In genomic region chr16:3215601-3216262, GRCh38 we compare ENCODE assay signal across 16 cellular contexts. TPM values are rescaled to one million over a fixed set of nuclear protein-coding genes. Genes with fewer than 3 reads are reported as not detected.
DNase-seq lines count a peak whose midpoint lies in the region; ATAC-seq, FAIRE-seq and TF ChIP-seq lines count a peak whose summit lies in the region.
"Had no signal": no experiment of that assay in that cellular context is flagged by ENCODE, and none has a peak within 500 bp of the region (broad histone marks: within the 10 kb centered on the region; RNA-seq: fewer than 3 reads in every experiment).

No MANE protein-coding gene starts in this region.

- H3F3A ChIP-seq in DOHH2 (ENCODE audit: control insufficient read depth, insufficient read depth), result no peaks in the 10 kb centered on the region

- peak overlapping the region; percentile 99 for H3K27ac Mint-ChIP-seq in activated CD4-positive, alpha-beta memory T cell treated with anti-CD3 and anti-CD28 coated beads for 36 hours
- H3K27ac Mint-ChIP-seq in endothelial cell (ENCODE audit: unreplicated experiment) (no peak overlapping the region), nephron progenitor cell (no peak overlapping the region)

- no peaks in the 10 kb centered on the region for H3K36me3 ChIP-seq in DOHH2 (ENCODE audit: control insufficient read depth, low read length)
- H3K36me3 ChIP-seq: adrenal gland had no signal

- CTCF ChIA-PET in A549 (lab: Yijun Ruan, JAX), result no interaction called here
- CTCF ChIA-PET in activated CD4-positive, alpha-beta memory T cell treated with anti-CD3 and anti-CD28 coated beads for 36 hours (lab: Charles Lee), result interaction anchor here (1.2 kb wide), 1 partner anchor 27 kb away, joined by 3 read pairs; no protein-coding TSS in a partner anchor

- H3K4me2 ChIP-seq in A549 (no peak overlapping the region), DOHH2 (ENCODE audit: low read length) (peak overlapping the region; percentile 37)

- ATAC-seq in A549 (peak; percentile 19 to 59; a peak in 3 of 6 replicates), esophagus mucosa (no peak)

- no peak for TF ChIP-seq RAD21 in A549 (conservative IDR thresholded peaks at IDR 0.05 in 1 of 2, IDR thresholded peaks at IDR 0.05 in 1 of 2)

- peaks cover 16% of the 10 kb centered on the region for H3K27me3 ChIP-seq in DOHH2 (ENCODE audit: control insufficient read depth, low read length)
- H3K27me3 ChIP-seq: adrenal gland had no signal

- intact Hi-C loops in activated CD4-positive, alpha-beta memory T cell treated with anti-CD3 and anti-CD28 coated beads for 36 hours (cut with micrococcal nuclease), result loop anchor here (1.0 to 5.0 kb wide), 6 partner anchors 20 to 242 kb away; partner anchors contain the start of gene ZNF200

- H4K20me1 ChIP-seq in DOHH2 (ENCODE audit: control insufficient read depth, insufficient read depth, low read depth, low read length), result no peaks in the 10 kb centered on the region

- H3K9me3 ChIP-seq in A549 (peaks cover 53% of the 10 kb centered on the region), DOHH2 (ENCODE audit: control insufficient read depth, insufficient read depth, low read length) (no peaks in the 10 kb centered on the region)
- H3K9me3 ChIP-seq: adrenal gland had no signal

- peaks cover 41% of the 10 kb centered on the region for H3K4me1 Mint-ChIP-seq in activated CD4-positive, alpha-beta memory T cell treated with anti-CD3 and anti-CD28 coated beads for 36 hours (ENCODE audit: low read depth)
- H3K4me1 Mint-ChIP-seq in endothelial cell (ENCODE audit: unreplicated experiment) (no peaks in the 10 kb centered on the region), nephron progenitor cell (no peaks in the 10 kb centered on the region)

- H3K36me3 Mint-ChIP-seq in activated CD4-positive, alpha-beta memory T cell treated with anti-CD3 and anti-CD28 coated beads for 36 hours, result peaks cover 18% of the 10 kb centered on the region
- H3K36me3 Mint-ChIP-seq in endothelial cell (ENCODE audit: low read depth, unreplicated experiment) (peaks cover 11% of the 10 kb centered on the region), nephron progenitor cell (ENCODE audit: low read depth) (no peaks in the 10 kb centered on the region)

- no peak for TF ChIP-seq CTCF in A549 (IDR thresholded peaks at IDR 0.05)
- no peak for TF ChIP-seq CTCF in DOHH2 (IDR thresholded peaks at IDR 0.05; ENCODE audit: low read depth, low read length, poor library complexity, severe bottlenecking)
- no peak for TF ChIP-seq CTCF in endothelial cell (IDR thresholded peaks at IDR 0.05; ENCODE audit: unreplicated experiment)
- TF ChIP-seq CTCF in nephron progenitor cell (IDR thresholded peaks at IDR 0.05), result no peak

- no peak overlapping the region for H3K4me3 ChIP-seq in A549
- H3K4me3 ChIP-seq in DOHH2 (ENCODE audit: low read length), result 0 out of 2 replicates have a peak overlapping the region, but pooled peaks have one; percentile 1
- H3K4me3 ChIP-seq: adrenal gland had no signal

- no peak for TF ChIP-seq EP300 in A549 (IDR thresholded peaks at IDR 0.05)

- H3K9me3 Mint-ChIP-seq in activated CD4-positive, alpha-beta memory T cell treated with anti-CD3 and anti-CD28 coated beads for 36 hours, result peaks cover 24% of the 10 kb centered on the region
- peaks cover 12% of the 10 kb centered on the region for H3K9me3 Mint-ChIP-seq in endothelial cell (ENCODE audit: unreplicated experiment)
- peaks cover 71% of the 10 kb centered on the region for H3K9me3 Mint-ChIP-seq in nephron progenitor cell

- no peaks in the 10 kb centered on the region for H3K9me2 ChIP-seq in DOHH2 (replicated peaks; ENCODE audit: control insufficient read depth, low read length)

- DNase-seq in A549 (ENCODE audit: low read depth in 1 of 2, low spot score in 1 of 2) (no peak), endothelial cell (ENCODE audit: low spot score) (no peak), amygdala (lab: John Stamatoyannopoulos, UW) (no peak), nephron progenitor cell (no peak), NCI-H1105 (lab: John Stamatoyannopoulos, UW) (no peak)
- peak; percentile 60 for DNase-seq in activated CD4-positive, alpha-beta memory T cell treated with anti-CD3 and anti-CD28 coated beads for 36 hours
- DNase-seq: adrenal gland, kidney glomerular epithelial cell had no signal

- no peak overlapping the region for H3K27ac ChIP-seq in A549
- H3K27ac ChIP-seq in DOHH2 (ENCODE audit: low read depth, low read length), result no peak overlapping the region

- POLR2A ChIA-PET in A549 (lab: Yijun Ruan, JAX), result no interaction called here
- POLR2A ChIA-PET in activated CD4-positive, alpha-beta memory T cell treated with anti-CD3 and anti-CD28 coated beads for 36 hours (lab: Charles Lee), result interaction anchor here (0.9 to 2.4 kb wide), 3 partner anchors 19 to 68 kb away, joined by 3 to 13 read pairs (median 8); partner anchors contain the start of genes ZNF200 and ZNF263

- 36% methylated on average over 11 of the region's 11 CpGs for WGBS in A549 (ENCODE audit: missing lambda C conversion rate)

- no peak for FAIRE-seq in A549 (lab: Jason Lieb, UNC)

- no peaks in the 10 kb centered on the region for H3K79me2 ChIP-seq in DOHH2 (ENCODE audit: control insufficient read depth, low read length)

- H3K4me1 ChIP-seq in A549 (no peaks in the 10 kb centered on the region), DOHH2 (ENCODE audit: control insufficient read depth, low read length) (peaks cover 19% of the 10 kb centered on the region)
- H3K4me1 ChIP-seq: adrenal gland had no signal

- no peak for TF ChIP-seq POLR2A in A549 (IDR thresholded peaks at IDR 0.05; ENCODE audit: low read length)

- H3K4me3 Mint-ChIP-seq in activated CD4-positive, alpha-beta memory T cell treated with anti-CD3 and anti-CD28 coated beads for 36 hours, result peak overlapping the region; percentile 56
- H3K4me3 Mint-ChIP-seq in endothelial cell (ENCODE audit: unreplicated experiment) (peak overlapping the region; percentile 1), nephron progenitor cell (no peak overlapping the region)

- no peaks in the 10 kb centered on the region for H3K27me3 Mint-ChIP-seq in activated CD4-positive, alpha-beta memory T cell treated with anti-CD3 and anti-CD28 coated beads for 36 hours
- H3K27me3 Mint-ChIP-seq in endothelial cell (ENCODE audit: unreplicated experiment) (peaks cover 4% of the 10 kb centered on the region), nephron progenitor cell (ENCODE audit: low read depth, poor library complexity) (peaks cover 30% of the 10 kb centered on the region)

TF ChIP-seq in A549, 52 proteins besides CTCF, POLR2A, EP300 and RAD21 (continues in another document):
- TF ChIP-seq HDAC2 (IDR thresholded peaks at IDR 0.05) (no peak), HEYL (CRISPR knock-in tag; IDR thresholded peaks at IDR 0.05) (no peak), CHD4 (IDR thresholded peaks at IDR 0.05; ENCODE audit: borderline replicate concordance) (no peak), GATA3 (IDR thresholded peaks at IDR 0.05; ENCODE audit: borderline replicate concordance) (no peak), ZNF302 (CRISPR knock-in tag; IDR thresholded peaks at IDR 0.05) (no peak), ELK1 (IDR thresholded peaks at IDR 0.05; ENCODE audit: low read depth, low read length) (no peak), HOXB5 (CRISPR knock-in tag; IDR thresholded peaks at IDR 0.05) (no peak), ATOH8 (CRISPR knock-in tag; IDR thresholded peaks at IDR 0.05; ENCODE audit: low read depth) (no peak)

RNA-seq across cellular contexts. Expression of gene ZNF200, which starts 19.2 kb away (rescaled TPM):
- polyA plus RNA-seq in A549 (2011; rRNA removed) (7.4 and 7.5 TPM in 2 replicates), A549 (2017; fragmentation: RNase III; extraction: RNeasy Plus Mini Kit Qiagen cat#74134 plus additional on column Dnase treatment) (6.5 to 6.9 TPM (median 6.7 TPM) in 3 replicates)
- 2.7 and 3.4 TPM in 2 replicates for polyA plus RNA-seq in A549 (2012; cell fraction: cytosol; rRNA removed)
- 3.5 and 4.2 TPM in 2 replicates for polyA plus RNA-seq in A549 (2012; cell fraction: nucleus; rRNA removed)
- 7.5 and 8.6 TPM in 2 replicates for polyA minus RNA-seq in A549 (2011; rRNA and poly(A)+ RNA removed)
- total RNA-seq in activated CD4-positive, alpha-beta memory T cell treated with anti-CD3 and anti-CD28 coated beads for 36 hours, result 10 to 100 TPM; 10.6 to 11.5 TPM
- total RNA-seq in endothelial cell (ENCODE audit: unreplicated experiment) (13.4 TPM), esophagus mucosa (4.1 TPM)

RNA-seq across cellular contexts. Expression of gene OR1F1, which starts 27.7 kb away (rescaled TPM):
- polyA plus RNA-seq in A549 (2011; rRNA removed) (1.3 and 1.6 TPM in 2 replicates), A549 (2017; fragmentation: RNase III; extraction: RNeasy Plus Mini Kit Qiagen cat#74134 plus additional on column Dnase treatment) (0.20 to 0.34 TPM (median 0.31 TPM) in 3 replicates)
- polyA plus RNA-seq in A549 (2012; cell fraction: cytosol; rRNA removed), result 0.63 and 1.1 TPM in 2 replicates
- polyA plus RNA-seq in A549 (2012; cell fraction: nucleus; rRNA removed), result 1.1 and 1.3 TPM in 2 replicates
- polyA minus RNA-seq in A549 (2011; rRNA and poly(A)+ RNA removed), result 3.2 and 4.6 TPM in 2 replicates
- not detected for total RNA-seq in activated CD4-positive, alpha-beta memory T cell treated with anti-CD3 and anti-CD28 coated beads for 36 hours
- total RNA-seq in endothelial cell (ENCODE audit: unreplicated experiment) (not detected), esophagus mucosa (not detected)
- total RNA-seq: adrenal gland, HT-29, mucosa of gallbladder, ureter had no signal
- polyA plus RNA-seq: adrenal gland had no signal

RNA-seq across cellular contexts. Expression of gene MEFV, which starts 40.7 kb away (rescaled TPM):
- polyA plus RNA-seq in A549 (2011; rRNA removed) (0.04 TPM in 1 of 2 replicates, not detected in the other), A549 (2017; fragmentation: RNase III; extraction: RNeasy Plus Mini Kit Qiagen cat#74134 plus additional on column Dnase treatment) (not detected in 3 replicates)
- polyA plus RNA-seq in A549 (2012; cell fraction: cytosol; rRNA removed), result not detected in 2 replicates
- not detected in 2 replicates for polyA plus RNA-seq in A549 (2012; cell fraction: nucleus; rRNA removed)
- polyA minus RNA-seq in A549 (2011; rRNA and poly(A)+ RNA removed), result not detected in 2 replicates
- total RNA-seq in activated CD4-positive, alpha-beta memory T cell treated with anti-CD3 and anti-CD28 coated beads for 36 hours, result under 1 TPM; 0.07 to 0.17 TPM
- total RNA-seq in endothelial cell (ENCODE audit: unreplicated experiment) (not detected), esophagus mucosa (0.52 TPM)
- total RNA-seq: epithelial cell of proximal tubule, pulmonary artery endothelial cell, SK-MEL-5 had no signal
